In genomic region chr1:20474333-20474975, GRCh38 we compare ENCODE assay signal across 1 cellular context.
TF ChIP-seq lines count a peak whose summit lies in the region.

No MANE protein-coding gene starts in this region.

TF ChIP-seq in HepG2, 621 proteins besides CTCF, POLR2A, EP300 and RAD21:
- no peak for TF ChIP-seq ZNF761 (CRISPR knock-in tag; conservative IDR thresholded peaks at IDR 0.05)
- TF ChIP-seq CEBPG (CRISPR knock-in tag; IDR thresholded peaks at IDR 0.05), result peak; percentile 30; the same call in 1 of the 2 replicates
- TF ChIP-seq MAFK (conservative IDR thresholded peaks at IDR 0.05 in 1 of 2, IDR thresholded peaks at IDR 0.05 in 1 of 2; ENCODE audit: low read length in 2 of 2), result 0 out of 4 replicates have a peak, but pooled peaks of 1 of the 2 experiments have one; percentile 11
- TF ChIP-seq ZNF232 (CRISPR knock-in tag; IDR thresholded peaks at IDR 0.05; ENCODE audit: borderline replicate concordance), result no peak
- TF ChIP-seq ZNF629 (CRISPR knock-in tag; conservative IDR thresholded peaks at IDR 0.05), result peak; percentile 80
- TF ChIP-seq, protein P1, sequence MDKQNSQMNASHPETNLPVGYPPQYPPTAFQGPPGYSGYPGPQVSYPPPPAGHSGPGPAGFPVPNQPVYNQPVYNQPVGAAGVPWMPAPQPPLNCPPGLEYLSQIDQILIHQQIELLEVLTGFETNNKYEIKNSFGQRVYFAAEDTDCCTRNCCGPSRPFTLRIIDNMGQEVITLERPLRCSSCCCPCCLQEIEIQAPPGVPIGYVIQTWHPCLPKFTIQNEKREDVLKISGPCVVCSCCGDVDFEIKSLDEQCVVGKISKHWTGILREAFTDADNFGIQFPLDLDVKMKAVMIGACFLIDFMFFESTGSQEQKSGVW (CRISPR knock-in tag; IDR thresholded peaks at IDR 0.05; ENCODE audit: borderline replicate concordance), result no peak
- peak; percentile 69 for TF ChIP-seq HNF4G (IDR thresholded peaks at IDR 0.05; ENCODE audit: borderline replicate concordance, low read depth, low read length)
- TF ChIP-seq HNF4G (CRISPR knock-in tag; IDR thresholded peaks at IDR 0.05; ENCODE audit: borderline replicate concordance, low read depth), result no peak
- no peak for TF ChIP-seq LCORL (IDR thresholded peaks at IDR 0.05)
- TF ChIP-seq LCORL (CRISPR knock-in tag; IDR thresholded peaks at IDR 0.05), result peak; percentile 70; the same call in 1 of the 2 replicates
- TF ChIP-seq ZNF574 (CRISPR knock-in tag; IDR thresholded peaks at IDR 0.05), result peak; percentile 51; the same call in 1 of the 2 replicates
- TF ChIP-seq PATZ1 (CRISPR knock-in tag; IDR thresholded peaks at IDR 0.05), result peak; percentile 84
- peak; percentile 66 for TF ChIP-seq HNF4A (CRISPR knock-in tag; IDR thresholded peaks at IDR 0.05)
- peak; percentile 43; the same call in 1 of the 2 replicates for TF ChIP-seq ZNF740 (CRISPR knock-in tag; IDR thresholded peaks at IDR 0.05)
- peak; percentile 85; the same call in 1 of the 2 replicates for TF ChIP-seq ZFP90 (CRISPR knock-in tag; IDR thresholded peaks at IDR 0.05; ENCODE audit: borderline replicate concordance)
- TF ChIP-seq, protein P2, sequence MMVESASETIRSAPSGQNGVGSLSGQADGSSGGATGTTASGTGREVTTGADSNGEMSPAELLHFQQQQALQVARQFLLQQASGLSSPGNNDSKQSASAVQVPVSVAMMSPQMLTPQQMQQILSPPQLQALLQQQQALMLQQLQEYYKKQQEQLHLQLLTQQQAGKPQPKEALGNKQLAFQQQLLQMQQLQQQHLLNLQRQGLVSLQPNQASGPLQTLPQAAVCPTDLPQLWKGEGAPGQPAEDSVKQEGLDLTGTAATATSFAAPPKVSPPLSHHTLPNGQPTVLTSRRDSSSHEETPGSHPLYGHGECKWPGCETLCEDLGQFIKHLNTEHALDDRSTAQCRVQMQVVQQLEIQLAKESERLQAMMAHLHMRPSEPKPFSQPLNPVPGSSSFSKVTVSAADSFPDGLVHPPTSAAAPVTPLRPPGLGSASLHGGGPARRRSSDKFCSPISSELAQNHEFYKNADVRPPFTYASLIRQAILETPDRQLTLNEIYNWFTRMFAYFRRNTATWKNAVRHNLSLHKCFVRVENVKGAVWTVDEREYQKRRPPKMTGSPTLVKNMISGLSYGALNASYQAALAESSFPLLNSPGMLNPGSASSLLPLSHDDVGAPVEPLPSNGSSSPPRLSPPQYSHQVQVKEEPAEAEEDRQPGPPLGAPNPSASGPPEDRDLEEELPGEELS (CRISPR knock-in tag; IDR thresholded peaks at IDR 0.05), result 0 out of 2 replicates have a peak, but pooled peaks have one; percentile 23
- peak; percentile 43; the same call in 1 of the 2 replicates for TF ChIP-seq TFAP4 (IDR thresholded peaks at IDR 0.05; ENCODE audit: borderline replicate concordance, low read depth)
- no peak for TF ChIP-seq HNF1A (IDR thresholded peaks at IDR 0.05; ENCODE audit: low read depth)
- TF ChIP-seq HNF1A (CRISPR knock-in tag; IDR thresholded peaks at IDR 0.05; ENCODE audit: borderline replicate concordance), result 0 out of 2 replicates have a peak, but pooled peaks have one; percentile 10
- no peak for TF ChIP-seq ZNF788 (CRISPR knock-in tag; IDR thresholded peaks at IDR 0.05; ENCODE audit: borderline replicate concordance)
- TF ChIP-seq ZNF234 (CRISPR knock-in tag; conservative IDR thresholded peaks at IDR 0.05), result no peak
- 0 out of 2 replicates have a peak, but pooled peaks have one; percentile 18 for TF ChIP-seq MIXL1 (CRISPR knock-in tag; IDR thresholded peaks at IDR 0.05)
TF ChIP-seq in HepG2: peak in this region for 14.
